19 cellular contexts compared by ENCODE assay signal in the genomic region with DNA sequence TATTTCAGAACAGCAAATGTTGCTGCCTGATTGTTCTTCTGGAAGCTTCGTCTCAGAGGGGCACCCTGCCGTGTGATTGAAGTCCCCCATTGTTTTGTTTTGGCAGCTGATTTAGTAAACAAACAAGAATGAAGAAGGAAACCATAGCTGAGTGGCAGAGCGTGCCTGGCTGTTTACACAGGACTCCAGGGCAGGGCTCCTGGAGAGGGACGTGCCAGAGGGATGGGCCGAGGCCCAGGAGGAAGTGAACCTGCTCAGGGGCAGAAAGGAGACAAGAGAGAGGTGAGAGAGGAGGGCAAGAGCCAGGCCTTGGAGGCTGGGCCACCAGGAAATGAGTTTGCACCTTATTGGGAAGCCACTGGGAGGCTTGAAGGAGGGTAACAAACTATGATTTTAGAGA.
DNase-seq lines count a peak whose midpoint lies in the region; ATAC-seq and TF ChIP-seq lines count a peak whose summit lies in the region.
"Had no signal": no experiment of that assay in that cellular context is flagged by ENCODE, and none has a peak within 500 bp of the region (broad histone marks: within the 10 kb centered on the region; RNA-seq: fewer than 3 reads in every experiment).

No MANE protein-coding gene starts in this region.

- H3K4me1 ChIP-seq in Peyer's patch (no peaks in the 10 kb centered on the region), mucosa of descending colon (ENCODE audit: low read depth) (no peaks in the 10 kb centered on the region)
- H3K4me1 ChIP-seq: vagina had no signal

- H3K9me3 ChIP-seq in Peyer's patch (no peaks in the 10 kb centered on the region), mucosa of descending colon (peaks cover 4% of the 10 kb centered on the region)
- H3K9me3 ChIP-seq: vagina had no signal

- ATAC-seq in mucosa of descending colon: peak; percentile 100
- no peak for ATAC-seq in GM21723 (IDR thresholded peaks at IDR 0.05; ENCODE audit: unreplicated experiment)
- no peak for ATAC-seq in HG03378 (IDR thresholded peaks at IDR 0.05; ENCODE audit: unreplicated experiment)
- ATAC-seq: K562; stimulated activated naive CD8-positive, alpha-beta T cell treated with anti-CD3 and anti-CD28 coated beads, Interleukin-15, amount 100 ng/mL, for 72 hours had no signal

- H3K36me3 ChIP-seq in Peyer's patch (no peaks in the 10 kb centered on the region), mucosa of descending colon (ENCODE audit: low read depth) (no peaks in the 10 kb centered on the region)
- H3K36me3 ChIP-seq: vagina had no signal

- TF ChIP-seq POLR2A in Peyer's patch (IDR thresholded peaks at IDR 0.05): no peak

- no peaks in the 10 kb centered on the region for H3K27me3 ChIP-seq in Peyer's patch
- H3K27me3 ChIP-seq: vagina had no signal

- no peak overlapping the region for H3K4me3 ChIP-seq in Peyer's patch
- H3K4me3 ChIP-seq in mucosa of descending colon: no peak overlapping the region
- H3K4me3 ChIP-seq: K562, SK-N-MC, vagina had no signal

- TF ChIP-seq CTCF in C4-2B (conservative IDR thresholded peaks at IDR 0.05): no peak
- TF ChIP-seq CTCF in Peyer's patch (IDR thresholded peaks at IDR 0.05): no peak
- no peak for TF ChIP-seq CTCF in mucosa of descending colon (IDR thresholded peaks at IDR 0.05)

- intact Hi-C loops in mucosa of descending colon (cut with DNase I, micrococcal nuclease): no loop called here

- DNase-seq in DMS53 (lab: John Stamatoyannopoulos, UW) (peak; percentile 92), Peyer's patch (peak; percentile 3 to 70 (median 59)), mucosa of descending colon (peak; percentile 75 to 83 (median 78)), glomerular visceral epithelial cell (ENCODE audit: extremely low spot score) (no peak), Kasumi-1 (lab: John Stamatoyannopoulos, UW) (no peak)
- DNase-seq: activated gamma-delta T cell treated with Interleukin-2 at 50 U/mL for 16 hours; CD8-positive, alpha-beta memory T cell; H9; NCI-H1105 treated with DMSO at 0.1 percent for 48 hours; NCI-H2171 treated with DMSO at 0.1 percent for 48 hours; NK-92 treated with Interleukin-12 subunit alpha and Interleukin-12 subunit beta, amount 100 ng/mL, for 24 hours; right cardiac atrium; stimulated activated naive CD8-positive, alpha-beta T cell treated with anti-CD3 and anti-CD28 coated beads, Interleukin-15, amount 100 ng/mL, for 72 hours had no signal

- H3K27ac ChIP-seq in C4-2B (peak overlapping the region; percentile 91), Peyer's patch (peak overlapping the region in 3 of 4 donors; percentile 17 to 46 (median 27))
- H3K27ac ChIP-seq: SK-N-MC, vagina had no signal

Comparison
In these comparisons a context has a peak if more than half of its experiments do, and no peak if none do; other contexts are left out.
1. DNase-seq: peak in DMS53 (single experiment), Peyer's patch (3 of 3) and mucosa of descending colon (3 of 3); none in glomerular visceral epithelial cell (single experiment) and Kasumi-1 (0 of 2).